24 cellular contexts compared by ENCODE assay signal in the genomic region with DNA sequence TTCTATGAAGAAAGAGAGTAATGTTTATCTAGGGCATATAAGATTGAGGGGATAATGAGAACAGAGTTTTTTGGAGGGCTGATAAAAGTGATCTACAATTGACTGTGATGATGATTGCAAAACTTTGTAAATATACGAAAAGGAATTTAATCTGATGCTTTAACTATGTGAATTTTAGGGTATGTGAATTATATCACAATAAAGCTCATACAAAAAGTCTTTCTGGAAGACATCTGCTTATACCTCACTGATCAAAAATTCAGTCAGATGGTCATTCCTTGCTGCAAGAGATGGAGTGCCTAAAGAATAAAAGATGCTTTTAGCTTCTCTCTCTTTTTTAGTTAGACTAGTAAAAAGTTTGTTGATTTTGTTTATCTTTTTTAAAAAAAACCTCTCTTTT.
A peak's percentile ranks its signal among the peaks of the same experiment; 100 is the strongest.
DNase-seq lines count a peak whose midpoint lies in the region; ATAC-seq, FAIRE-seq and TF ChIP-seq lines count a peak whose summit lies in the region.
"Had no signal": no experiment of that assay in that cellular context is flagged by ENCODE, and none has a peak within 500 bp of the region (broad histone marks: within the 10 kb centered on the region; RNA-seq: fewer than 3 reads in every experiment).

No MANE protein-coding gene starts in this region.

- no peak for TF ChIP-seq POLR2A in endothelial cell of umbilical vein (IDR thresholded peaks at IDR 0.05; ENCODE audit: low read depth, low read length)

- H3K9me3 ChIP-seq in endothelial cell of umbilical vein (replicated peaks; ENCODE audit: control insufficient read depth, insufficient read depth, low read length) (no peaks in the 10 kb centered on the region), osteoblast (ENCODE audit: low read depth, low read length) (no peaks in the 10 kb centered on the region), right atrium auricular region (no peaks in the 10 kb centered on the region)
- H3K9me3 ChIP-seq: A549, SJSA1 had no signal

- POLR2A ChIA-PET in endothelial cell of umbilical vein (lab: Charles Lee), result interaction anchor here (1.3 kb wide), 1 partner anchor 48 kb away, joined by 3 read pairs; no protein-coding TSS in a partner anchor

- H3K36me3 ChIP-seq in endothelial cell of umbilical vein (ENCODE audit: control insufficient read depth in 2 of 2, extremely low read depth in 1 of 2, insufficient read depth in 2 of 2, low read length in 2 of 2) (no peaks in the 10 kb centered on the region), osteoblast (ENCODE audit: insufficient read depth, low read length) (no peaks in the 10 kb centered on the region), right atrium auricular region (no peaks in the 10 kb centered on the region)
- H3K36me3 ChIP-seq: SJSA1 had no signal

- intact Hi-C loops in endothelial cell of umbilical vein (cut with micrococcal nuclease), result loop anchor here (5.0 to 10.0 kb wide), 3 partner anchors 112 to 1281 kb away; no protein-coding TSS in a partner anchor

- H3K36me3 Mint-ChIP-seq in HFFc6 (ENCODE audit: low read depth) (peaks cover 38% of the 10 kb centered on the region), endothelial cell (ENCODE audit: low read depth, unreplicated experiment) (no peaks in the 10 kb centered on the region)
- H3K36me3 Mint-ChIP-seq: CD8-positive, alpha-beta memory T cell had no signal

- FAIRE-seq in D721Med (lab: Jason Lieb, UNC) (peak; percentile 73), endothelial cell of umbilical vein (lab: Jason Lieb, UNC) (no peak)
- FAIRE-seq: A549, GM12878, H1 had no signal

- H3K4me1 Mint-ChIP-seq in HFFc6 (ENCODE audit: low read depth) (peaks cover 48% of the 10 kb centered on the region), endothelial cell (ENCODE audit: unreplicated experiment) (no peaks in the 10 kb centered on the region)
- H3K4me1 Mint-ChIP-seq: B cell; CD8-positive, alpha-beta memory T cell had no signal

- H3K9ac ChIP-seq in endothelial cell of umbilical vein (replicated peaks; ENCODE audit: extremely low read depth, insufficient read depth, low read length), result no peak overlapping the region

- H3K27me3 ChIP-seq in endothelial cell of umbilical vein (ENCODE audit: control insufficient read depth in 2 of 2, insufficient read depth in 2 of 2, low read length in 2 of 2), result no peaks in the 10 kb centered on the region
- H3K27me3 ChIP-seq in osteoblast (ENCODE audit: insufficient read depth, low read length), result no peaks in the 10 kb centered on the region
- no peaks in the 10 kb centered on the region for H3K27me3 ChIP-seq in right atrium auricular region
- no peaks in the 10 kb centered on the region for H3K27me3 ChIP-seq in foreskin keratinocyte
- H3K27me3 ChIP-seq: SJSA1 had no signal

- dilution Hi-C loops in endothelial cell of umbilical vein (cut with MboI; ENCODE audit: extremely low pct_ligation_motif_present, low sequenced_read_pairs), result no loop called here

- H2AFZ ChIP-seq in endothelial cell of umbilical vein (ENCODE audit: low read depth, low read length) (no peak overlapping the region), osteoblast (ENCODE audit: low read length) (peak overlapping the region; percentile 44)

- ATAC-seq in foreskin keratinocyte, result no peak
- ATAC-seq: A549, GM12878 had no signal

- no peaks in the 10 kb centered on the region for H4K20me1 ChIP-seq in endothelial cell of umbilical vein (replicated peaks; ENCODE audit: control insufficient read depth, extremely low read depth, insufficient read depth, low read length)
- no peaks in the 10 kb centered on the region for H4K20me1 ChIP-seq in osteoblast (ENCODE audit: insufficient read depth, low read length)

- H3K9me1 ChIP-seq in endothelial cell of umbilical vein (replicated peaks; ENCODE audit: control insufficient read depth, extremely low read depth, insufficient read depth, low read length), result no peaks in the 10 kb centered on the region

- H3K79me2 ChIP-seq in endothelial cell of umbilical vein (ENCODE audit: control insufficient read depth, insufficient read depth, low read length), result no peaks in the 10 kb centered on the region
- no peaks in the 10 kb centered on the region for H3K79me2 ChIP-seq in osteoblast (ENCODE audit: insufficient read depth, low read length)

- no peak for TF ChIP-seq CTCF in D721Med (IDR thresholded peaks at IDR 0.05; ENCODE audit: insufficient read depth, missing control alignments)
- TF ChIP-seq CTCF in HFFc6 (IDR thresholded peaks at IDR 0.05), result no peak
- no peak for TF ChIP-seq CTCF in endothelial cell of umbilical vein (IDR thresholded peaks at IDR 0.05; ENCODE audit: extremely low read depth in 1 of 2, insufficient read depth in 1 of 2, low read depth in 1 of 2, low read length in 2 of 2)
- TF ChIP-seq CTCF in osteoblast (IDR thresholded peaks at IDR 0.05; ENCODE audit: extremely low read depth, low read depth, low read length), result no peak
- TF ChIP-seq CTCF in right atrium auricular region (IDR thresholded peaks at IDR 0.05), result no peak
- TF ChIP-seq CTCF in foreskin keratinocyte (conservative IDR thresholded peaks at IDR 0.05), result no peak
- no peak for TF ChIP-seq CTCF in endothelial cell (IDR thresholded peaks at IDR 0.05; ENCODE audit: unreplicated experiment)

- H3K4me3 Mint-ChIP-seq in HFFc6 (peak overlapping the region; percentile 20; the same call in 1 of the 2 replicates), endothelial cell (ENCODE audit: unreplicated experiment) (no peak overlapping the region)
- H3K4me3 Mint-ChIP-seq: B cell; CD8-positive, alpha-beta memory T cell had no signal

- H3K27ac ChIP-seq in endothelial cell of umbilical vein (ENCODE audit: insufficient read depth, low read depth, low read length), result peak overlapping the region; percentile 20
- no peak overlapping the region for H3K27ac ChIP-seq in osteoblast (ENCODE audit: low read depth, low read length)
- H3K27ac ChIP-seq in right atrium auricular region, result no peak overlapping the region
- H3K27ac ChIP-seq in foreskin keratinocyte, result no peak overlapping the region
- H3K27ac ChIP-seq: A549, C4-2B, SJSA1 had no signal

- H3K9me3 Mint-ChIP-seq in HFFc6 (peaks cover under 1% of the 10 kb centered on the region; the same call in 1 of the 2 replicates), endothelial cell (ENCODE audit: unreplicated experiment) (no peaks in the 10 kb centered on the region)

- H3K27me3 Mint-ChIP-seq in HFFc6 (ENCODE audit: insufficient read depth) (no peaks in the 10 kb centered on the region), endothelial cell (ENCODE audit: unreplicated experiment) (no peaks in the 10 kb centered on the region)
- H3K27me3 Mint-ChIP-seq: B cell had no signal

- no TSS peak for BruUV-seq in endothelial cell of umbilical vein (replicated peaks; lab: Mats Ljungman, UMichigan)

- CTCF ChIA-PET in endothelial cell of umbilical vein (lab: Charles Lee), result interaction anchor here (1.2 to 1.6 kb wide), 3 partner anchors 47 to 1175 kb away, joined by 3 to 5 read pairs (median 3); no protein-coding TSS in a partner anchor

- no peak for DNase-seq in D721Med (ENCODE audit: insufficient read length, low spot score)
- DNase-seq in HFFc6, result no peak
- DNase-seq in endothelial cell of umbilical vein (ENCODE audit: low read depth, low spot score), result no peak
- no peak for DNase-seq in osteoblast (ENCODE audit: insufficient read length, low spot score, missing footprints)
- no peak for DNase-seq in right atrium auricular region (ENCODE audit: low spot score)
- DNase-seq in foreskin keratinocyte, result no peak
- no peak for DNase-seq in endothelial cell (ENCODE audit: low spot score)
- DNase-seq: Calu3; CD8-positive, alpha-beta memory T cell; DMS53; GDM1; Karpas-422; NCI-H1092; NCI-H1417 treated with DMSO at 0.1 percent for 48 hours; NCI-H1694 treated with DMSO at 0.1 percent for 48 hours; NCI-H226; NCI-H510A; Right ventricle myocardium superior had no signal

- H3K4me3 ChIP-seq in endothelial cell of umbilical vein (replicated peaks in 1 of 3; ENCODE audit: insufficient read depth in 1 of 3, low read depth in 1 of 3, low read length in 3 of 3), result no peak overlapping the region
- H3K4me3 ChIP-seq in osteoblast (ENCODE audit: insufficient read depth, low read length), result no peak overlapping the region
- H3K4me3 ChIP-seq in right atrium auricular region, result no peak overlapping the region
- H3K4me3 ChIP-seq: A549, GM12878, SJSA1 had no signal

- H3K4me1 ChIP-seq in endothelial cell of umbilical vein (ENCODE audit: control insufficient read depth, extremely low read depth, insufficient read depth, low read length) (peaks cover 14% of the 10 kb centered on the region), osteoblast (ENCODE audit: insufficient read depth, low read length) (no peaks in the 10 kb centered on the region), right atrium auricular region (no peaks in the 10 kb centered on the region), foreskin keratinocyte (no peaks in the 10 kb centered on the region)
- H3K4me1 ChIP-seq: A549 had no signal

- no peak overlapping the region for H3K4me2 ChIP-seq in endothelial cell of umbilical vein (ENCODE audit: insufficient read depth, low read length)
- H3K4me2 ChIP-seq in osteoblast (ENCODE audit: insufficient read depth, low read length), result no peak overlapping the region
- H3K4me2 ChIP-seq: A549 had no signal

- H3K27ac Mint-ChIP-seq in HFFc6 (peak overlapping the region; percentile 88), endothelial cell (ENCODE audit: unreplicated experiment) (no peak overlapping the region)
- H3K27ac Mint-ChIP-seq: B cell; CD8-positive, alpha-beta memory T cell had no signal

TF ChIP-seq in endothelial cell of umbilical vein, 7 proteins besides CTCF, POLR2A, EP300 and RAD21:
- TF ChIP-seq GATA2 (IDR thresholded peaks at IDR 0.05; ENCODE audit: insufficient read depth, insufficient read length, low read depth, low read length), result no peak
- TF ChIP-seq EZH2 (IDR thresholded peaks at IDR 0.05; ENCODE audit: borderline replicate concordance, low read depth, low read length, severe bottlenecking), result no peak
- TF ChIP-seq MYC (IDR thresholded peaks at IDR 0.05; ENCODE audit: low read depth, low read length), result no peak
- TF ChIP-seq, protein P1, sequence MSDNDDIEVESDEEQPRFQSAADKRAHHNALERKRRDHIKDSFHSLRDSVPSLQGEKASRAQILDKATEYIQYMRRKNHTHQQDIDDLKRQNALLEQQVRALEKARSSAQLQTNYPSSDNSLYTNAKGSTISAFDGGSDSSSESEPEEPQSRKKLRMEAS (IDR thresholded peaks at IDR 0.05; ENCODE audit: insufficient read depth, insufficient read length), result no peak
- TF ChIP-seq JUN (IDR thresholded peaks at IDR 0.05; ENCODE audit: borderline replicate concordance, insufficient read depth, insufficient read length, low read depth), result no peak
- no peak for TF ChIP-seq POLR2AphosphoS5 (IDR thresholded peaks at IDR 0.05; ENCODE audit: insufficient read depth, low read depth, low read length)
- no peak for TF ChIP-seq FOS (IDR thresholded peaks at IDR 0.05; ENCODE audit: borderline replicate concordance, insufficient read depth, low read length)
